In the genomic region with DNA sequence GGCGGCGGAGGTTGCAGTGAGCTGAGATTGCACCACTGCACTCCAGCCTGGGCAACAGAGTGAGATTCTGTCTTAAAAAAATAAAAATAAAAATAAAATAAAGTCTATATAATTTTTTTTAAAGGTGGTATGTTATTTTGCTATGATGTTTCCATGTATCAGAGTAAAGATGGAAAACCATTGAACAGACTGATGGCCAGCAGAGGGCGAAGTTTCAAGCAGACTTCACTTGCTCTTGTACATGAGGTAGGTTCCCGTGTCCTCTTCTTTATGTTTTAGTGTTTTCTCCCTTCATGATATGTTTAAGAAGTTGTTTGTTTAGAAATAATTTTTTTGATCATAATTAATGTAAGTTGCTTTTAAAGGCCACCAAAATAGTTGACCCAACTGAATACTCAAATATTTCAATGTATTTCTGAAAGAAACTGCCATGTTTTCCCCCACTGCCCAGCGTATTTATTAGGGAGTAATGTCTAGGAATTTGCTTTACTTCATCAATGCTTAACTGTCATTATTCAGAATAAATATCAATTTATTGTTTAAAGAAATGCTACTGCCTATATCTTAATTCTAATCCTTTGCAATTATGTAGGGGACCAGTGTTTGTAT, we compare ENCODE assay signal across 8 cellular contexts.
DNase-seq lines count a peak whose midpoint lies in the region; ATAC-seq and TF ChIP-seq lines count a peak whose summit lies in the region.

No MANE protein-coding gene starts in this region.

- intact Hi-C loops in CD4-positive, alpha-beta memory T cell (cut with micrococcal nuclease) = loop anchor here (1.0 kb wide), 3 partner anchors 226 to 959 kb away; no protein-coding TSS in a partner anchor

- no peaks in the 10 kb centered on the region for H3K9me3 Mint-ChIP-seq in CD4-positive, alpha-beta memory T cell

- H3K79me2 ChIP-seq in parathyroid adenoma = no peaks in the 10 kb centered on the region

- POLR2A ChIA-PET in CD4-positive, alpha-beta memory T cell (lab: Charles Lee; ENCODE audit: partially characterized antibody) = no interaction called here
- POLR2A ChIA-PET in HEK293T (lab: Yijun Ruan, JAX) = no interaction called here

- no peak overlapping the region for H3K9ac ChIP-seq in parathyroid adenoma

- peak; percentile 34 for TF ChIP-seq CTCF in parathyroid adenoma (IDR thresholded peaks at IDR 0.05)

- no peak overlapping the region for H2AFZ ChIP-seq in parathyroid adenoma

- peak; percentile 43 to 57 (median 50) for DNase-seq in CD4-positive, alpha-beta memory T cell
- DNase-seq in HEK293T (ENCODE audit: extremely low spot score) (peak; percentile 50), NCI-H774 (lab: John Stamatoyannopoulos, UW) (peak; percentile 4), fibroblast of peridontal ligament (ENCODE audit: extremely low read depth) (peak; percentile 68), ureter (ENCODE audit: low spot score) (peak; percentile 50)
- peak; percentile 63 for DNase-seq in activated CD8-positive, alpha-beta memory T cell treated with anti-CD3 and anti-CD28 coated beads, Interleukin-2, amount 50 U/mL, for 4 hours

- no peak for ATAC-seq in HG03039 (IDR thresholded peaks at IDR 0.05; ENCODE audit: unreplicated experiment)

- H3K27me3 Mint-ChIP-seq in CD4-positive, alpha-beta memory T cell = no peaks in the 10 kb centered on the region

- no peaks in the 10 kb centered on the region for H3K4me1 ChIP-seq in CD4-positive, alpha-beta memory T cell (ENCODE audit: insufficient read depth, low read length)
- no peaks in the 10 kb centered on the region for H3K4me1 ChIP-seq in parathyroid adenoma

- no peak overlapping the region for H3K27ac Mint-ChIP-seq in CD4-positive, alpha-beta memory T cell

- no peaks in the 10 kb centered on the region for H3K36me3 ChIP-seq in CD4-positive, alpha-beta memory T cell (ENCODE audit: insufficient read depth, low read length)
- H3K36me3 ChIP-seq in parathyroid adenoma (ENCODE audit: control insufficient read depth, insufficient read depth, low read length) = no peaks in the 10 kb centered on the region

- H3K27ac ChIP-seq in CD4-positive, alpha-beta memory T cell (ENCODE audit: low read depth, low read length) = no peak overlapping the region
- H3K27ac ChIP-seq in parathyroid adenoma = no peak overlapping the region

- no peak overlapping the region for H3K4me2 ChIP-seq in parathyroid adenoma (ENCODE audit: low read length)

- CTCF ChIA-PET in CD4-positive, alpha-beta memory T cell (lab: Charles Lee; ENCODE audit: partially characterized antibody) = interaction anchor here (0.7 to 6.4 kb wide), 17 partner anchors 10 to 960 kb away, joined by 3 to 145 read pairs (median 5); a partner anchor contains a TSS
- CTCF ChIA-PET in HEK293T (lab: Yijun Ruan, JAX) = interaction anchor here (0.7 to 0.9 kb wide), 2 partner anchors 25 to 226 kb away, joined by 3 to 4 read pairs; no protein-coding TSS in a partner anchor

- no peaks in the 10 kb centered on the region for H3K27me3 ChIP-seq in CD4-positive, alpha-beta memory T cell (ENCODE audit: insufficient read depth, low read length)
- no peaks in the 10 kb centered on the region for H3K27me3 ChIP-seq in parathyroid adenoma (ENCODE audit: control insufficient read depth, insufficient read depth, low read length)

- no peak overlapping the region for H3K4me3 Mint-ChIP-seq in CD4-positive, alpha-beta memory T cell

- H3K9me3 ChIP-seq in CD4-positive, alpha-beta memory T cell (ENCODE audit: control insufficient read depth in 1 of 2, low read length in 2 of 2) = no peaks in the 10 kb centered on the region
- no peaks in the 10 kb centered on the region for H3K9me3 ChIP-seq in parathyroid adenoma (ENCODE audit: control insufficient read depth, low read length)

- no peak overlapping the region for H3K4me3 ChIP-seq in CD4-positive, alpha-beta memory T cell (ENCODE audit: low read length in 2 of 2)
- no peak overlapping the region for H3K4me3 ChIP-seq in parathyroid adenoma (ENCODE audit: low read depth, low read length)

- H3K4me1 Mint-ChIP-seq in CD4-positive, alpha-beta memory T cell = no peaks in the 10 kb centered on the region

- H3K36me3 Mint-ChIP-seq in CD4-positive, alpha-beta memory T cell = peaks cover 7 to 13% of the 10 kb centered on the region in 2 donors

TF ChIP-seq in HEK293T, 16 proteins besides CTCF, POLR2A, EP300 and RAD21:
- TF ChIP-seq BHLHE40 (IDR thresholded peaks at IDR 0.05; ENCODE audit: borderline replicate concordance) (no peak), HDGF (IDR thresholded peaks at IDR 0.05; ENCODE audit: borderline replicate concordance) (no peak), CTBP1 (IDR thresholded peaks at IDR 0.05; ENCODE audit: borderline replicate concordance) (no peak), LEF1 (IDR thresholded peaks at IDR 0.05; ENCODE audit: borderline replicate concordance) (no peak), FOXM1 (IDR thresholded peaks at IDR 0.05; ENCODE audit: borderline replicate concordance) (no peak), ZNF384 (IDR thresholded peaks at IDR 0.05) (no peak), ARNT (IDR thresholded peaks at IDR 0.05) (no peak), ELF4 (IDR thresholded peaks at IDR 0.05) (no peak), L3MBTL2 (conservative IDR thresholded peaks at IDR 0.05) (no peak), NFRKB (IDR thresholded peaks at IDR 0.05) (no peak), SP1 (IDR thresholded peaks at IDR 0.05) (no peak), SUZ12 (IDR thresholded peaks at IDR 0.05) (no peak), TARDBP (IDR thresholded peaks at IDR 0.05) (no peak), FOXK2 (IDR thresholded peaks at IDR 0.05) (no peak), FOXA1 (IDR thresholded peaks at IDR 0.05) (no peak)
- TF ChIP-seq, protein P1, sequence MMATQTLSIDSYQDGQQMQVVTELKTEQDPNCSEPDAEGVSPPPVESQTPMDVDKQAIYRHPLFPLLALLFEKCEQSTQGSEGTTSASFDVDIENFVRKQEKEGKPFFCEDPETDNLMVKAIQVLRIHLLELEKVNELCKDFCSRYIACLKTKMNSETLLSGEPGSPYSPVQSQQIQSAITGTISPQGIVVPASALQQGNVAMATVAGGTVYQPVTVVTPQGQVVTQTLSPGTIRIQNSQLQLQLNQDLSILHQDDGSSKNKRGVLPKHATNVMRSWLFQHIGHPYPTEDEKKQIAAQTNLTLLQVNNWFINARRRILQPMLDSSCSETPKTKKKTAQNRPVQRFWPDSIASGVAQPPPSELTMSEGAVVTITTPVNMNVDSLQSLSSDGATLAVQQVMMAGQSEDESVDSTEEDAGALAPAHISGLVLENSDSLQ (IDR thresholded peaks at IDR 0.05) = no peak

Comparison
In these comparisons a context has a peak if more than half of its experiments do, and no peak if none do; other contexts are left out.
1. DNase-seq: peak in every context shown above with its lines; median percentile 68 in fibroblast of peridontal ligament; 63 in activated CD8-positive, alpha-beta memory T cell treated with anti-CD3 and anti-CD28 coated beads, Interleukin-2, amount 50 U/mL, for 4 hours; 50 in CD4-positive, alpha-beta memory T cell; 50 in HEK293T; 50 in ureter; 4 in NCI-H774.